22 cellular contexts compared by ENCODE assay signal in the genomic region with DNA sequence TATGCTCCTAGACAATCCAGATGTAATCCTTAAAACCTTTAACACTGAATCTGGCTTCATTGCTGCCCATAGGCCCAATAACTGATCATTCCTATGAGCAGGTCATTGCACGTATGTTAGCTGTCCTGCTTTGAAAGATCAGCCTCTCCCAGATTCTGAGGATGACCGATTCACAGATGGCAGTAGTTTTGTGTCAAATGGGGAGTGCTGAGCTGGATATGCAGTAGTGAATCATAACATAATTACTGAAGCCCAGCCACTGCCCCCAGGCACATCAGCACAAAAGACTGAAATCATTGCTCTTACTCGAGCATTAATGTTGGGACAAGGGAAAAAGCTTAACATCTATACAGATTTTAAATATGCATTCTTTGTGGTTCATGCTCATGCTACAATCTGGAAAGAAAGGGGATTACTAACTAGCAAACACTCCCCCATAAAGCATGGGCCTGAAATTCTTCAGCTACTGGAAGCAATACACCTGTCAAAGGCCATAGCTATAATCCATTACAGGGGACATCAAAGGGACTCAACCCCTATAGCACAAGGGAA.
"Had no signal": no experiment of that assay in that cellular context is flagged by ENCODE, and none has a peak within 500 bp of the region (broad histone marks: within the 10 kb centered on the region; RNA-seq: fewer than 3 reads in every experiment).

No MANE protein-coding gene starts in this region.

- H3K4me1 Mint-ChIP-seq: activated B cell treated with CpG ODN at 0.5 μM for 24 hours; activated CD4-positive, alpha-beta T cell treated with anti-CD3 and anti-CD28 coated beads for 36 hours; activated naive CD8-positive, alpha-beta T cell treated with anti-CD3 and anti-CD28 coated beads for 36 hours had no signal

- ATAC-seq: activated CD4-positive, alpha-beta T cell treated with anti-CD3 and anti-CD28 coated beads for 36 hours; gastrocnemius medialis; stimulated activated naive CD8-positive, alpha-beta T cell treated with anti-CD3 and anti-CD28 coated beads, Interleukin-15, Interleukin-2, amounts not matched to agents 100 U/mL and 50 U/mL, for 24 hours; upper lobe of right lung had no signal

- H3K36me3 Mint-ChIP-seq: activated naive CD8-positive, alpha-beta T cell treated with anti-CD3 and anti-CD28 coated beads for 36 hours had no signal

- H3K4me3 Mint-ChIP-seq: activated B cell treated with CpG ODN at 0.5 μM for 24 hours; activated CD4-positive, alpha-beta T cell treated with anti-CD3 and anti-CD28 coated beads for 36 hours; activated naive CD8-positive, alpha-beta T cell treated with anti-CD3 and anti-CD28 coated beads for 36 hours; nephron; T-helper 1 cell treated with Interleukin-12 subunit alpha and Interleukin-12 subunit beta and Interleukin-4 antibody, amounts not matched to agents 30 μg/mL and 1 μg/mL, for 36 hours had no signal

- H3K4me3 ChIP-seq: gastrocnemius medialis, left ventricle myocardium inferior, ovary, prostate gland, spleen, thyroid gland, upper lobe of right lung had no signal

- H3K27me3 Mint-ChIP-seq: activated B cell treated with CpG ODN at 0.5 μM for 24 hours; activated CD4-positive, alpha-beta T cell treated with anti-CD3 and anti-CD28 coated beads for 36 hours; activated naive CD8-positive, alpha-beta T cell treated with anti-CD3 and anti-CD28 coated beads for 36 hours had no signal

- H3K4me1 ChIP-seq: gastrocnemius medialis, left ventricle myocardium inferior, prostate gland, spleen, thyroid gland, upper lobe of right lung had no signal

- H3K36me3 ChIP-seq: gastrocnemius medialis, left ventricle myocardium inferior, neutrophil, ovary, prostate gland, spleen, thyroid gland, upper lobe of right lung had no signal

- H3K9me3 Mint-ChIP-seq: activated B cell treated with CpG ODN at 0.5 μM for 24 hours; activated naive CD8-positive, alpha-beta T cell treated with anti-CD3 and anti-CD28 coated beads for 36 hours; T-helper 1 cell treated with Interleukin-12 subunit alpha and Interleukin-12 subunit beta and Interleukin-4 antibody, amounts not matched to agents 30 μg/mL and 1 μg/mL, for 36 hours had no signal

- DNase-seq: activated B cell treated with CpG ODN at 0.5 μM for 24 hours; activated CD4-positive, alpha-beta T cell treated with anti-CD3 and anti-CD28 coated beads for 36 hours; activated CD4-positive, alpha-beta T cell treated with anti-CD3 and anti-CD28 coated beads, Interleukin-2, amount 50 U/mL, for 48 hours; activated naive CD4-positive, alpha-beta T cell treated with Interleukin-2 at 50 U/mL for 16 hours; activated naive CD8-positive, alpha-beta T cell treated with anti-CD3 and anti-CD28 coated beads for 36 hours; activated T-cell treated with anti-CD3 and anti-CD28 coated beads, Interleukin-2, amount 50 U/mL, for 48 hours; cortex of kidney; erythroblast; gastrocnemius medialis; hippocampal formation; left ventricle myocardium inferior; ovary; spleen; stimulated activated CD4-positive, alpha-beta T cell treated with anti-CD3 and anti-CD28 coated beads, Interleukin-4, amount 100 ng/mL, for 1 hour; stimulated activated naive CD8-positive, alpha-beta T cell treated with anti-CD3 and anti-CD28 coated beads, Interleukin-15, Interleukin-2, amounts not matched to agents 100 U/mL and 50 U/mL, for 24 hours; T1000; thyroid gland; upper lobe of right lung had no signal

- H3K27ac Mint-ChIP-seq: activated B cell treated with CpG ODN at 0.5 μM for 24 hours; activated CD4-positive, alpha-beta T cell treated with anti-CD3 and anti-CD28 coated beads for 36 hours; activated naive CD8-positive, alpha-beta T cell treated with anti-CD3 and anti-CD28 coated beads for 36 hours; nephron; T-helper 1 cell treated with Interleukin-12 subunit alpha and Interleukin-12 subunit beta and Interleukin-4 antibody, amounts not matched to agents 30 μg/mL and 1 μg/mL, for 36 hours had no signal

- H3K9me3 ChIP-seq: gastrocnemius medialis, left ventricle myocardium inferior, neutrophil, ovary, prostate gland, spleen, thyroid gland, upper lobe of right lung had no signal

- H3K27me3 ChIP-seq: gastrocnemius medialis, neutrophil, ovary, spleen, thyroid gland, upper lobe of right lung had no signal

- H3K27ac ChIP-seq: gastrocnemius medialis, left ventricle myocardium inferior, neutrophil, ovary, prostate gland, spleen, thyroid gland, upper lobe of right lung had no signal
